In the genomic region with DNA sequence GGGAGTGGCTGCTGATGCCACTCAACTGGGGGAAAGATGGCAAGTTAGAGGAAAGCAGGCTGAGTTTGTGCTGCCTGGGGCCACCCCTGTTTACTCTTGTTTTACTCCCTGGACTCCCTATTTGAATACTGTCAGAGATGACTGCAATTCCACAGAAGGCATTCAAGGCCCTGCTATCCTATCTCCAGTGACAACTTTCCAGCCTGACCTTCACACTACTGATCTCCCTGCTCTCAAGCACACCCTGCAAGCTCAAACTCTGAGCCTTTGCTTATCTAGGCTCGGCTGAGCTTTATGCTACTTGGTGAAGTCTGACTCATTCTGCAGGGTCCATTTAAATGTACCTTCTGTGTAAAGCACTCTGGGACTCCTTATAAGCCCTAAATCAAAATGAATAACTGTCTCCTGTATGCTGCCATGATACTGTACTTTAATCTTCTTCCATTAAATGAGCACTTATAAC, we compare ENCODE assay signal across 1 cellular context.
TF ChIP-seq lines count a peak whose summit lies in the region.

No MANE protein-coding gene starts in this region.

TF ChIP-seq in HepG2, 621 proteins besides CTCF, POLR2A, EP300 and RAD21 (continued from another document and continues in another):
- no peak for TF ChIP-seq AHR (CRISPR knock-in tag; IDR thresholded peaks at IDR 0.05)
- TF ChIP-seq ZNF768 (CRISPR knock-in tag; IDR thresholded peaks at IDR 0.05), result no peak
- no peak for TF ChIP-seq EEA1 (CRISPR knock-in tag; IDR thresholded peaks at IDR 0.05; ENCODE audit: borderline replicate concordance)
- no peak for TF ChIP-seq POLR2AphosphoS2 (IDR thresholded peaks at IDR 0.05; ENCODE audit: low read depth, low read length)
- TF ChIP-seq ERF (CRISPR knock-in tag; IDR thresholded peaks at IDR 0.05), result 0 out of 2 replicates have a peak, but pooled peaks have one; percentile 31
- TF ChIP-seq NCOA1 (CRISPR knock-in tag; IDR thresholded peaks at IDR 0.05), result no peak
- TF ChIP-seq SAFB2 (CRISPR knock-in tag; IDR thresholded peaks at IDR 0.05; ENCODE audit: borderline replicate concordance, low read depth), result no peak
- no peak for TF ChIP-seq SATB2 (CRISPR knock-in tag; IDR thresholded peaks at IDR 0.05)
- TF ChIP-seq ZC3H4 (CRISPR knock-in tag; IDR thresholded peaks at IDR 0.05; ENCODE audit: borderline replicate concordance), result no peak
- TF ChIP-seq ZNF792 (CRISPR knock-in tag; IDR thresholded peaks at IDR 0.05), result no peak; the same call in 1 of the 2 replicates
- TF ChIP-seq ISL2 (CRISPR knock-in tag; IDR thresholded peaks at IDR 0.05), result 0 out of 2 replicates have a peak, but pooled peaks have one; percentile 31
- no peak for TF ChIP-seq ZNF746 (CRISPR knock-in tag; IDR thresholded peaks at IDR 0.05)
- no peak; the same call in 1 of the 2 replicates for TF ChIP-seq ZKSCAN8 (CRISPR knock-in tag; IDR thresholded peaks at IDR 0.05; ENCODE audit: borderline replicate concordance)
- TF ChIP-seq, protein P1, sequence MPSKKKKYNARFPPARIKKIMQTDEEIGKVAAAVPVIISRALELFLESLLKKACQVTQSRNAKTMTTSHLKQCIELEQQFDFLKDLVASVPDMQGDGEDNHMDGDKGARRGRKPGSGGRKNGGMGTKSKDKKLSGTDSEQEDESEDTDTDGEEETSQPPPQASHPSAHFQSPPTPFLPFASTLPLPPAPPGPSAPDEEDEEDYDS (CRISPR knock-in tag; IDR thresholded peaks at IDR 0.05), result 0 out of 2 replicates have a peak, but pooled peaks have one; percentile 23
- TF ChIP-seq, protein P2, sequence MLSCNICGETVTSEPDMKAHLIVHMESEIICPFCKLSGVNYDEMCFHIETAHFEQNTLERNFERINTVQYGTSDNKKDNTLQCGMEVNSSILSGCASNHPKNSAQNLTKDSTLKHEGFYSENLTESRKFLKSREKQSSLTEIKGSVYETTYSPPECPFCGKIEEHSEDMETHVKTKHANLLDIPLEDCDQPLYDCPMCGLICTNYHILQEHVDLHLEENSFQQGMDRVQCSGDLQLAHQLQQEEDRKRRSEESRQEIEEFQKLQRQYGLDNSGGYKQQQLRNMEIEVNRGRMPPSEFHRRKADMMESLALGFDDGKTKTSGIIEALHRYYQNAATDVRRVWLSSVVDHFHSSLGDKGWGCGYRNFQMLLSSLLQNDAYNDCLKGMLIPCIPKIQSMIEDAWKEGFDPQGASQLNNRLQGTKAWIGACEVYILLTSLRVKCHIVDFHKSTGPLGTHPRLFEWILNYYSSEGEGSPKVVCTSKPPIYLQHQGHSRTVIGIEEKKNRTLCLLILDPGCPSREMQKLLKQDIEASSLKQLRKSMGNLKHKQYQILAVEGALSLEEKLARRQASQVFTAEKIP (CRISPR knock-in tag; IDR thresholded peaks at IDR 0.05; ENCODE audit: borderline replicate concordance), result no peak
- TF ChIP-seq ZNF747 (CRISPR knock-in tag; IDR thresholded peaks at IDR 0.05; ENCODE audit: borderline replicate concordance), result no peak
- TF ChIP-seq TAF1 (CRISPR knock-in tag; IDR thresholded peaks at IDR 0.05), result no peak
- TF ChIP-seq, protein P3, sequence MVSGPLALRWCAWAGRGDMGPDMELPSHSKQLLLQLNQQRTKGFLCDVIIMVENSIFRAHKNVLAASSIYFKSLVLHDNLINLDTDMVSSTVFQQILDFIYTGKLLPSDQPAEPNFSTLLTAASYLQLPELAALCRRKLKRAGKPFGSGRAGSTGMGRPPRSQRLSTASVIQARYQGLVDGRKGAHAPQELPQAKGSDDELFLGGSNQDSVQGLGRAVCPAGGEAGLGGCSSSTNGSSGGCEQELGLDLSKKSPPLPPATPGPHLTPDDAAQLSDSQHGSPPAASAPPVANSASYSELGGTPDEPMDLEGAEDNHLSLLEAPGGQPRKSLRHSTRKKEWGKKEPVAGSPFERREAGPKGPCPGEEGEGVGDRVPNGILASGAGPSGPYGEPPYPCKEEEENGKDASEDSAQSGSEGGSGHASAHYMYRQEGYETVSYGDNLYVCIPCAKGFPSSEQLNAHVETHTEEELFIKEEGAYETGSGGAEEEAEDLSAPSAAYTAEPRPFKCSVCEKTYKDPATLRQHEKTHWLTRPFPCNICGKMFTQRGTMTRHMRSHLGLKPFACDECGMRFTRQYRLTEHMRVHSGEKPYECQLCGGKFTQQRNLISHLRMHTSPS (CRISPR knock-in tag; IDR thresholded peaks at IDR 0.05; ENCODE audit: low read depth), result no peak
- TF ChIP-seq, protein P4, sequence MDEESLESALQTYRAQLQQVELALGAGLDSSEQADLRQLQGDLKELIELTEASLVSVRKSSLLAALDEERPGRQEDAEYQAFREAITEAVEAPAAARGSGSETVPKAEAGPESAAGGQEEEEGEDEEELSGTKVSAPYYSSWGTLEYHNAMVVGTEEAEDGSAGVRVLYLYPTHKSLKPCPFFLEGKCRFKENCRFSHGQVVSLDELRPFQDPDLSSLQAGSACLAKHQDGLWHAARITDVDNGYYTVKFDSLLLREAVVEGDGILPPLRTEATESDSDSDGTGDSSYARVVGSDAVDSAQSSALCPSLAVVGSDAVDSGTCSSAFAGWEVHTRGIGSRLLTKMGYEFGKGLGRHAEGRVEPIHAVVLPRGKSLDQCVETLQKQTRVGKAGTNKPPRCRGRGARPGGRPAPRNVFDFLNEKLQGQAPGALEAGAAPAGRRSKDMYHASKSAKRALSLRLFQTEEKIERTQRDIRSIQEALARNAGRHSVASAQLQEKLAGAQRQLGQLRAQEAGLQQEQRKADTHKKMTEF (CRISPR knock-in tag; IDR thresholded peaks at IDR 0.05), result peak; percentile 58
- TF ChIP-seq IRF2 (CRISPR knock-in tag; IDR thresholded peaks at IDR 0.05), result peak; percentile 25; the same call in 1 of the 2 replicates
- TF ChIP-seq ZNF550 (CRISPR knock-in tag; IDR thresholded peaks at IDR 0.05; ENCODE audit: borderline replicate concordance), result no peak
- TF ChIP-seq, protein P5, sequence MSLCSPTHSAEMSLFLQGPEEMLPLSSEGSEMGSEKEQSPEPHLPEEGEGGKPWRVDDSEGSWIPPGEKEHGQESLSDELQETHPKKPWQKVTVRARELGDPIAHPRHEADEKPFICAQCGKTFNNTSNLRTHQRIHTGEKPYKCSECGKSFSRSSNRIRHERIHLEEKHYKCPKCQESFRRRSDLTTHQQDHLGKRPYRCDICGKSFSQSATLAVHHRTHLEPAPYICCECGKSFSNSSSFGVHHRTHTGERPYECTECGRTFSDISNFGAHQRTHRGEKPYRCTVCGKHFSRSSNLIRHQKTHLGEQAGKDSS (CRISPR knock-in tag; IDR thresholded peaks at IDR 0.05; ENCODE audit: borderline replicate concordance, low read depth), result peak; percentile 49; the same call in 1 of the 2 replicates
- 0 out of 2 replicates have a peak, but pooled peaks have one; percentile 40 for TF ChIP-seq ZNF543 (CRISPR knock-in tag; IDR thresholded peaks at IDR 0.05)
- no peak for TF ChIP-seq MXD4 (CRISPR knock-in tag; IDR thresholded peaks at IDR 0.05)
- no peak for TF ChIP-seq MED8 (CRISPR knock-in tag; IDR thresholded peaks at IDR 0.05; ENCODE audit: insufficient replicate concordance)
- TF ChIP-seq, protein P6, sequence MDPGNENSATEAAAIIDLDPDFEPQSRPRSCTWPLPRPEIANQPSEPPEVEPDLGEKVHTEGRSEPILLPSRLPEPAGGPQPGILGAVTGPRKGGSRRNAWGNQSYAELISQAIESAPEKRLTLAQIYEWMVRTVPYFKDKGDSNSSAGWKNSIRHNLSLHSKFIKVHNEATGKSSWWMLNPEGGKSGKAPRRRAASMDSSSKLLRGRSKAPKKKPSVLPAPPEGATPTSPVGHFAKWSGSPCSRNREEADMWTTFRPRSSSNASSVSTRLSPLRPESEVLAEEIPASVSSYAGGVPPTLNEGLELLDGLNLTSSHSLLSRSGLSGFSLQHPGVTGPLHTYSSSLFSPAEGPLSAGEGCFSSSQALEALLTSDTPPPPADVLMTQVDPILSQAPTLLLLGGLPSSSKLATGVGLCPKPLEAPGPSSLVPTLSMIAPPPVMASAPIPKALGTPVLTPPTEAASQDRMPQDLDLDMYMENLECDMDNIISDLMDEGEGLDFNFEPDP (CRISPR knock-in tag; conservative IDR thresholded peaks at IDR 0.05), result no peak
- TF ChIP-seq, protein P7, sequence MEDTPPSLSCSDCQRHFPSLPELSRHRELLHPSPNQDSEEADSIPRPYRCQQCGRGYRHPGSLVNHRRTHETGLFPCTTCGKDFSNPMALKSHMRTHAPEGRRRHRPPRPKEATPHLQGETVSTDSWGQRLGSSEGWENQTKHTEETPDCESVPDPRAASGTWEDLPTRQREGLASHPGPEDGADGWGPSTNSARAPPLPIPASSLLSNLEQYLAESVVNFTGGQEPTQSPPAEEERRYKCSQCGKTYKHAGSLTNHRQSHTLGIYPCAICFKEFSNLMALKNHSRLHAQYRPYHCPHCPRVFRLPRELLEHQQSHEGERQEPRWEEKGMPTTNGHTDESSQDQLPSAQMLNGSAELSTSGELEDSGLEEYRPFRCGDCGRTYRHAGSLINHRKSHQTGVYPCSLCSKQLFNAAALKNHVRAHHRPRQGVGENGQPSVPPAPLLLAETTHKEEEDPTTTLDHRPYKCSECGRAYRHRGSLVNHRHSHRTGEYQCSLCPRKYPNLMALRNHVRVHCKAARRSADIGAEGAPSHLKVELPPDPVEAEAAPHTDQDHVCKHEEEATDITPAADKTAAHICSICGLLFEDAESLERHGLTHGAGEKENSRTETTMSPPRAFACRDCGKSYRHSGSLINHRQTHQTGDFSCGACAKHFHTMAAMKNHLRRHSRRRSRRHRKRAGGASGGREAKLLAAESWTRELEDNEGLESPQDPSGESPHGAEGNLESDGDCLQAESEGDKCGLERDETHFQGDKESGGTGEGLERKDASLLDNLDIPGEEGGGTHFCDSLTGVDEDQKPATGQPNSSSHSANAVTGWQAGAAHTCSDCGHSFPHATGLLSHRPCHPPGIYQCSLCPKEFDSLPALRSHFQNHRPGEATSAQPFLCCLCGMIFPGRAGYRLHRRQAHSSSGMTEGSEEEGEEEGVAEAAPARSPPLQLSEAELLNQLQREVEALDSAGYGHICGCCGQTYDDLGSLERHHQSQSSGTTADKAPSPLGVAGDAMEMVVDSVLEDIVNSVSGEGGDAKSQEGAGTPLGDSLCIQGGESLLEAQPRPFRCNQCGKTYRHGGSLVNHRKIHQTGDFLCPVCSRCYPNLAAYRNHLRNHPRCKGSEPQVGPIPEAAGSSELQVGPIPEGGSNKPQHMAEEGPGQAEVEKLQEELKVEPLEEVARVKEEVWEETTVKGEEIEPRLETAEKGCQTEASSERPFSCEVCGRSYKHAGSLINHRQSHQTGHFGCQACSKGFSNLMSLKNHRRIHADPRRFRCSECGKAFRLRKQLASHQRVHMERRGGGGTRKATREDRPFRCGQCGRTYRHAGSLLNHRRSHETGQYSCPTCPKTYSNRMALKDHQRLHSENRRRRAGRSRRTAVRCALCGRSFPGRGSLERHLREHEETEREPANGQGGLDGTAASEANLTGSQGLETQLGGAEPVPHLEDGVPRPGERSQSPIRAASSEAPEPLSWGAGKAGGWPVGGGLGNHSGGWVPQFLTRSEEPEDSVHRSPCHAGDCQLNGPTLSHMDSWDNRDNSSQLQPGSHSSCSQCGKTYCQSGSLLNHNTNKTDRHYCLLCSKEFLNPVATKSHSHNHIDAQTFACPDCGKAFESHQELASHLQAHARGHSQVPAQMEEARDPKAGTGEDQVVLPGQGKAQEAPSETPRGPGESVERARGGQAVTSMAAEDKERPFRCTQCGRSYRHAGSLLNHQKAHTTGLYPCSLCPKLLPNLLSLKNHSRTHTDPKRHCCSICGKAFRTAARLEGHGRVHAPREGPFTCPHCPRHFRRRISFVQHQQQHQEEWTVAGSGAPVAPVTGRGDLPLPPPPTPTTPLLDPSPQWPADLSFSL (CRISPR knock-in tag; IDR thresholded peaks at IDR 0.05), result peak; percentile 50; the same call in 1 of the 2 replicates
- no peak for TF ChIP-seq ZNF790 (CRISPR knock-in tag; IDR thresholded peaks at IDR 0.05; ENCODE audit: borderline replicate concordance)
- TF ChIP-seq, protein P8, sequence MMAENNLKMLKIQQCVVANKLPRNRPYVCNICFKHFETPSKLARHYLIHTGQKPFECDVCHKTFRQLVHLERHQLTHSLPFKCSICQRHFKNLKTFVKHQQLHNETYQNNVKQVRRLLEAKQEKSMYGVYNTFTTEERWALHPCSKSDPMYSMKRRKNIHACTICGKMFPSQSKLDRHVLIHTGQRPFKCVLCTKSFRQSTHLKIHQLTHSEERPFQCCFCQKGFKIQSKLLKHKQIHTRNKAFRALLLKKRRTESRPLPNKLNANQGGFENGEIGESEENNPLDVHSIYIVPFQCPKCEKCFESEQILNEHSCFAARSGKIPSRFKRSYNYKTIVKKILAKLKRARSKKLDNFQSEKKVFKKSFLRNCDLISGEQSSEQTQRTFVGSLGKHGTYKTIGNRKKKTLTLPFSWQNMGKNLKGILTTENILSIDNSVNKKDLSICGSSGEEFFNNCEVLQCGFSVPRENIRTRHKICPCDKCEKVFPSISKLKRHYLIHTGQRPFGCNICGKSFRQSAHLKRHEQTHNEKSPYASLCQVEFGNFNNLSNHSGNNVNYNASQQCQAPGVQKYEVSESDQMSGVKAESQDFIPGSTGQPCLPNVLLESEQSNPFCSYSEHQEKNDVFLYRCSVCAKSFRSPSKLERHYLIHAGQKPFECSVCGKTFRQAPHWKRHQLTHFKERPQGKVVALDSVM (CRISPR knock-in tag; IDR thresholded peaks at IDR 0.05), result no peak
- 0 out of 2 replicates have a peak, but pooled peaks have one; percentile 86 for TF ChIP-seq ZNF431 (CRISPR knock-in tag; IDR thresholded peaks at IDR 0.05; ENCODE audit: borderline replicate concordance, low read depth)
- peak; percentile 64; the same call in 1 of the 2 replicates for TF ChIP-seq FOXJ3 (CRISPR knock-in tag; IDR thresholded peaks at IDR 0.05; ENCODE audit: borderline replicate concordance)
- TF ChIP-seq, protein P9, sequence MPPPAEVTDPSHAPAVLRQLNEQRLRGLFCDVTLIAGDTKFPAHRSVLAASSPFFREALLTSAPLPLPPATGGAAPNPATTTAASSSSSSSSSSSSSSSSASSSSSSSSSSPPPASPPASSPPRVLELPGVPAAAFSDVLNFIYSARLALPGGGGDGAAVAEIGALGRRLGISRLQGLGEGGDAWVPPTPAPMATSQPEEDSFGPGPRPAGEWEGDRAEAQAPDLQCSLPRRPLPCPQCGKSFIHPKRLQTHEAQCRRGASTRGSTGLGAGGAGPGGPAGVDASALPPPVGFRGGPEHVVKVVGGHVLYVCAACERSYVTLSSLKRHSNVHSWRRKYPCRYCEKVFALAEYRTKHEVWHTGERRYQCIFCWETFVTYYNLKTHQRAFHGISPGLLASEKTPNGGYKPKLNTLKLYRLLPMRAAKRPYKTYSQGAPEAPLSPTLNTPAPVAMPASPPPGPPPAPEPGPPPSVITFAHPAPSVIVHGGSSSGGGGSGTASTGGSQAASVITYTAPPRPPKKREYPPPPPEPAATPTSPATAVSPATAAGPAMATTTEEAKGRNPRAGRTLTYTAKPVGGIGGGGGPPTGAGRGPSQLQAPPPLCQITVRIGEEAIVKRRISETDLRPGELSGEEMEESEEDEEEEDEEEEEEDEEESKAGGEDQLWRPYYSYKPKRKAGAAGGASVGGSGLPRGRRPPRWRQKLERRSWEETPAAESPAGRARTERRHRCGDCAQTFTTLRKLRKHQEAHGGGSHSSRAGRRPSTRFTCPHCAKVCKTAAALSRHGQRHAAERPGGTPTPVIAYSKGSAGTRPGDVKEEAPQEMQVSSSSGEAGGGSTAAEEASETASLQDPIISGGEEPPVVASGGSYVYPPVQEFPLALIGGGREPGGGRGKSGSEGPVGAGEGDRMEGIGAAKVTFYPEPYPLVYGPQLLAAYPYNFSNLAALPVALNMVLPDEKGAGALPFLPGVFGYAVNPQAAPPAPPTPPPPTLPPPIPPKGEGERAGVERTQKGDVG (CRISPR knock-in tag; IDR thresholded peaks at IDR 0.05; ENCODE audit: borderline replicate concordance), result no peak
- no peak for TF ChIP-seq ETV6 (CRISPR knock-in tag; conservative IDR thresholded peaks at IDR 0.05)
- TF ChIP-seq HDAC2 (CRISPR knock-in tag; IDR thresholded peaks at IDR 0.05), result peak; percentile 74
- TF ChIP-seq ZNF776 (CRISPR knock-in tag; IDR thresholded peaks at IDR 0.05), result no peak
